23 cellular contexts compared by ENCODE assay signal in genomic region chr5:172895549-172895948, GRCh38.
A peak's percentile ranks its signal among the peaks of the same experiment; 100 is the strongest.
DNase-seq lines count a peak whose midpoint lies in the region; ATAC-seq and TF ChIP-seq lines count a peak whose summit lies in the region.
"Had no signal": no experiment of that assay in that cellular context is flagged by ENCODE, and none has a peak within 500 bp of the region (broad histone marks: within the 10 kb centered on the region; RNA-seq: fewer than 3 reads in every experiment).

No MANE protein-coding gene starts in this region.

- peaks cover 24% of the 10 kb centered on the region for H3F3A ChIP-seq in smooth muscle cell (ENCODE audit: low read depth)

- H4K20me1 ChIP-seq in smooth muscle cell (ENCODE audit: low read depth), result no peaks in the 10 kb centered on the region

- no peaks in the 10 kb centered on the region for H3K79me2 ChIP-seq in smooth muscle cell (ENCODE audit: low read depth)
- H3K79me2 ChIP-seq: parathyroid adenoma had no signal

- POLR2A ChIA-PET in Caco-2 (lab: Charles Lee), result no interaction called here

- no peak overlapping the region for H3K4me3 Mint-ChIP-seq in Caco-2 (ENCODE audit: unreplicated experiment)
- no peak overlapping the region for H3K4me3 Mint-ChIP-seq in activated T-helper 17 cell treated with anti-CD3 and anti-CD28 coated beads, Interleukin-2, amount 50 U/mL, for 72 hours
- H3K4me3 Mint-ChIP-seq: stimulated activated naive CD8-positive, alpha-beta T cell treated with anti-CD3 and anti-CD28 coated beads, Interleukin-15, Interleukin-2, amounts not matched to agents 100 ng/mL and 50 ng/mL, for 24 hours had no signal

- H3K4me1 ChIP-seq in Caco-2 (peaks cover 19% of the 10 kb centered on the region), lower lobe of right lung (peaks cover 56% of the 10 kb centered on the region), smooth muscle cell (ENCODE audit: low read depth) (peaks cover 13% of the 10 kb centered on the region), testis (peaks cover 40% of the 10 kb centered on the region)
- H3K4me1 ChIP-seq: BE2C, parathyroid adenoma had no signal

- H3K27me3 Mint-ChIP-seq in Caco-2 (ENCODE audit: insufficient read depth, unreplicated experiment), result no peaks in the 10 kb centered on the region
- no peaks in the 10 kb centered on the region for H3K27me3 Mint-ChIP-seq in activated T-helper 17 cell treated with anti-CD3 and anti-CD28 coated beads, Interleukin-2, amount 50 U/mL, for 72 hours
- H3K27me3 Mint-ChIP-seq: stimulated activated naive CD8-positive, alpha-beta T cell treated with anti-CD3 and anti-CD28 coated beads, Interleukin-15, Interleukin-2, amounts not matched to agents 100 ng/mL and 50 ng/mL, for 24 hours had no signal

- H3K4me2 ChIP-seq in smooth muscle cell, result no peak overlapping the region
- H3K4me2 ChIP-seq: KMS-11 had no signal

- ATAC-seq in activated T-helper 17 cell treated with anti-CD3 and anti-CD28 coated beads, Interleukin-2, amount 50 U/mL, for 72 hours (replicated peaks), result no peak
- ATAC-seq in lower lobe of right lung (no peak), GM21619 (IDR thresholded peaks at IDR 0.05; ENCODE audit: unreplicated experiment) (no peak), GM18873 (IDR thresholded peaks at IDR 0.05; ENCODE audit: low FRiP score, unreplicated experiment) (no peak)
- ATAC-seq: heart right ventricle, mucosa of descending colon had no signal

- H3K27ac ChIP-seq in lower lobe of right lung (peak overlapping the region; percentile 84), smooth muscle cell (ENCODE audit: low read depth) (peak overlapping the region; percentile 99), testis (peak overlapping the region in 1 of 2 donors; percentile 92)
- H3K27ac ChIP-seq: KMS-11, parathyroid adenoma had no signal

- BruUV-seq in Caco-2 (replicated peaks; lab: Mats Ljungman, UMichigan), result no TSS peak

- peaks cover 55% of the 10 kb centered on the region for H3K36me3 Mint-ChIP-seq in Caco-2 (ENCODE audit: insufficient read depth, unreplicated experiment)
- peaks cover 35% of the 10 kb centered on the region for H3K36me3 Mint-ChIP-seq in activated T-helper 17 cell treated with anti-CD3 and anti-CD28 coated beads, Interleukin-2, amount 50 U/mL, for 72 hours (ENCODE audit: low read depth)

- H3K9me3 Mint-ChIP-seq in Caco-2 (ENCODE audit: unreplicated experiment), result no peaks in the 10 kb centered on the region
- H3K9me3 Mint-ChIP-seq in activated T-helper 17 cell treated with anti-CD3 and anti-CD28 coated beads, Interleukin-2, amount 50 U/mL, for 72 hours, result no peaks in the 10 kb centered on the region
- H3K9me3 Mint-ChIP-seq: stimulated activated naive CD8-positive, alpha-beta T cell treated with anti-CD3 and anti-CD28 coated beads, Interleukin-15, Interleukin-2, amounts not matched to agents 100 ng/mL and 50 ng/mL, for 24 hours had no signal

- H3K27ac Mint-ChIP-seq in Caco-2 (ENCODE audit: unreplicated experiment), result peak overlapping the region; percentile 49
- peak overlapping the region; percentile 4 for H3K27ac Mint-ChIP-seq in activated T-helper 17 cell treated with anti-CD3 and anti-CD28 coated beads, Interleukin-2, amount 50 U/mL, for 72 hours
- H3K27ac Mint-ChIP-seq: stimulated activated naive CD8-positive, alpha-beta T cell treated with anti-CD3 and anti-CD28 coated beads, Interleukin-15, Interleukin-2, amounts not matched to agents 100 ng/mL and 50 ng/mL, for 24 hours had no signal

- no peak for DNase-seq in Caco-2
- DNase-seq in lower lobe of right lung, result no peak
- no peak for DNase-seq in smooth muscle cell (lab: John Stamatoyannopoulos, UW; ENCODE audit: unreplicated experiment)
- no peak for DNase-seq in NCI-H1930 (lab: John Stamatoyannopoulos, UW)
- no peak for DNase-seq in testis
- DNase-seq: activated CD4-positive, alpha-beta T cell treated with anti-CD3 and anti-CD28 coated beads for 1 hour; activated CD8-positive, alpha-beta memory T cell treated with anti-CD3 and anti-CD28 coated beads, Interleukin-2, amount 50 U/mL, for 48 hours; BE2C; DMS79 treated with DMSO at 0.1 percent for 48 hours; heart right ventricle; islet precursor cell; mucosa of descending colon; NCI-H1105; NK-92 treated with Interleukin-12 subunit alpha and Interleukin-12 subunit beta, amount 100 ng/mL, for 24 hours; SIG-M5; stimulated activated CD4-positive, alpha-beta T cell treated with anti-CD3 and anti-CD28 coated beads, Interleukin-12 subunit alpha, Interleukin-12 subunit beta, amount 100 ng/mL, for 4 hours; T-helper 9 cell had no signal

- H3K4me1 Mint-ChIP-seq in Caco-2 (ENCODE audit: low read depth, unreplicated experiment), result peaks cover 27% of the 10 kb centered on the region
- H3K4me1 Mint-ChIP-seq in activated T-helper 17 cell treated with anti-CD3 and anti-CD28 coated beads, Interleukin-2, amount 50 U/mL, for 72 hours, result no peaks in the 10 kb centered on the region

- CTCF ChIA-PET in Caco-2 (lab: Charles Lee), result no interaction called here

- H3K9ac ChIP-seq in smooth muscle cell (ENCODE audit: low read depth), result peak overlapping the region; percentile 32
- H3K9ac ChIP-seq: KMS-11, parathyroid adenoma had no signal

- H2AFZ ChIP-seq in smooth muscle cell (ENCODE audit: low read depth), result no peak overlapping the region
- H2AFZ ChIP-seq: parathyroid adenoma had no signal

- 50% methylated on average over 4 of the region's 4 CpGs for WGBS in smooth muscle cell (ENCODE audit: low lambda C conversion rate)
- WGBS in testis, 2 donors, result 75 to 81% methylated on average over 4 of the region's 4 CpGs

- H3K4me3 ChIP-seq in Caco-2 (ENCODE audit: low read depth, low read length), result no peak overlapping the region
- H3K4me3 ChIP-seq in lower lobe of right lung, result no peak overlapping the region
- H3K4me3 ChIP-seq in smooth muscle cell, result no peak overlapping the region
- H3K4me3 ChIP-seq in testis, result no peak overlapping the region
- H3K4me3 ChIP-seq: heart right ventricle, mucosa of descending colon had no signal

- no peak for TF ChIP-seq POLR2A in testis (IDR thresholded peaks at IDR 0.05)

- peaks cover 2% of the 10 kb centered on the region for H3K36me3 ChIP-seq in Caco-2 (ENCODE audit: control insufficient read depth, insufficient read depth, low read length)
- H3K36me3 ChIP-seq in lower lobe of right lung, result peaks cover 48% of the 10 kb centered on the region
- no peaks in the 10 kb centered on the region for H3K36me3 ChIP-seq in smooth muscle cell (ENCODE audit: low read depth)
- H3K36me3 ChIP-seq in testis (ENCODE audit: low read depth, missing control alignments), result no peaks in the 10 kb centered on the region

- H3K9me3 ChIP-seq in Caco-2 (no peaks in the 10 kb centered on the region), lower lobe of right lung (no peaks in the 10 kb centered on the region), smooth muscle cell (replicated peaks; ENCODE audit: low read depth) (no peaks in the 10 kb centered on the region), testis (no peaks in the 10 kb centered on the region)
- H3K9me3 ChIP-seq: BE2C, heart right ventricle, mucosa of descending colon had no signal

- H3K27me3 ChIP-seq in Caco-2 (replicated peaks; ENCODE audit: control insufficient read depth, insufficient read depth, low read length) (no peaks in the 10 kb centered on the region), lower lobe of right lung (ENCODE audit: low read depth) (no peaks in the 10 kb centered on the region), smooth muscle cell (ENCODE audit: low read depth) (no peaks in the 10 kb centered on the region), testis (no peaks in the 10 kb centered on the region)
- H3K27me3 ChIP-seq: BE2C, heart right ventricle had no signal

- TF ChIP-seq CTCF in Caco-2 (IDR thresholded peaks at IDR 0.05; ENCODE audit: insufficient read depth in 1 of 2, low read depth in 1 of 2, low read length in 1 of 2, severe bottlenecking in 1 of 2, unreplicated experiment in 1 of 2) (no peak), lower lobe of right lung (IDR thresholded peaks at IDR 0.05) (no peak), smooth muscle cell (IDR thresholded peaks at IDR 0.05; ENCODE audit: borderline replicate concordance, insufficient read depth, poor library complexity, severe bottlenecking) (no peak), testis (IDR thresholded peaks at IDR 0.05) (no peak)

- intact Hi-C loops in Caco-2 (cut with micrococcal nuclease; ENCODE audit: unreplicated experiment) (no loop called here), lower lobe of right lung (cut with DNase I) (no loop called here), testis (cut with DNase I; ENCODE audit: low total_unique reads) (no loop called here)
